ENCODE assay signal across 12 cellular contexts in the genomic region with DNA sequence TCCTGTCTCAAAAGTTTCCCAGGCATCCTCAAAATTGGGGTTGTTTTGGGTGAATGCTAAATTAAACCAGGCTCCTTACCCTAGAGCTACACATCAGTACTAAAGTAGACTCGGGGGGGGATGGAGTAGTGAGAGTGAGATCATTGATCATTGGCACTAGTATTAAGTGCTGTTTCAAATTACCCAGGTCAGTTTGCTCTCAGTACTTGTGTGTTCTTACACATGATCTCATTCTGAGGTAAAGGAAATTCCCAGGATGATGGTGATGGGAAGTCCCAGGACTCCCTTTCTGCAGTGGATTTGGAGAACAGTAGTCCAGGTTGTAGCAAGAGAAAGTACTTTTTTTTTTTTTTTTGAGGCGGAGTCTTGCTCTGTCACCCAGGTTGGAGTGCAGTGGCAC. TPM values are rescaled to one million over a fixed set of nuclear protein-coding genes. Genes with fewer than 3 reads are reported as not detected.
DNase-seq lines count a peak whose midpoint lies in the region; ATAC-seq lines count a peak whose summit lies in the region.
"Had no signal": no experiment of that assay in that cellular context is flagged by ENCODE, and none has a peak within 500 bp of the region (broad histone marks: within the 10 kb centered on the region; RNA-seq: fewer than 3 reads in every experiment).

No MANE protein-coding gene starts in this region.

- H3K27me3 Mint-ChIP-seq in activated T-cell treated with anti-CD3 and anti-CD28 coated beads, Interleukin-2, amount 50 U/mL, for 72 hours (ENCODE audit: low read depth), result no peaks in the 10 kb centered on the region
- H3K27me3 Mint-ChIP-seq in effector memory CD8-positive, alpha-beta T cell, result no peaks in the 10 kb centered on the region
- H3K27me3 Mint-ChIP-seq in stimulated activated naive CD8-positive, alpha-beta T cell treated with anti-CD3 and anti-CD28 coated beads, Interleukin-15, Interleukin-2, amounts not matched to agents 100 ng/mL and 50 ng/mL, for 24 hours, result no peaks in the 10 kb centered on the region
- H3K27me3 Mint-ChIP-seq: activated CD4-positive, alpha-beta T cell treated with anti-CD3 and anti-CD28 coated beads, Interleukin-2, amount 10 ng/mL, durations not matched to agents 24 days and 14 days; activated naive CD4-positive, alpha-beta T cell treated with anti-CD3 and anti-CD28 coated beads, Interleukin-2, amount 10 ng/mL, durations not matched to agents 7 days and 5 days had no signal

- H3K27ac Mint-ChIP-seq in activated T-cell treated with anti-CD3 and anti-CD28 coated beads, Interleukin-2, amount 50 U/mL, for 72 hours, result no peak overlapping the region
- peak overlapping the region in 1 of 2 donors; percentile 85 for H3K27ac Mint-ChIP-seq in effector memory CD8-positive, alpha-beta T cell
- peak overlapping the region; percentile 31 for H3K27ac Mint-ChIP-seq in stimulated activated naive CD8-positive, alpha-beta T cell treated with anti-CD3 and anti-CD28 coated beads, Interleukin-15, Interleukin-2, amounts not matched to agents 100 ng/mL and 50 ng/mL, for 24 hours
- H3K27ac Mint-ChIP-seq: activated CD4-positive, alpha-beta T cell treated with anti-CD3 and anti-CD28 coated beads, Interleukin-2, amount 10 ng/mL, durations not matched to agents 24 days and 14 days; activated naive CD4-positive, alpha-beta T cell treated with anti-CD3 and anti-CD28 coated beads, Interleukin-2, amount 10 ng/mL, durations not matched to agents 7 days and 5 days; stimulated activated effector memory CD8-positive, alpha-beta T cell treated with anti-CD3 and anti-CD28 coated beads, Interleukin-12 subunit alpha, Interleukin-12 subunit beta, amount 100 ng/mL, for 72 hours; T-helper 1 cell treated with Interleukin-12 subunit alpha and Interleukin-12 subunit beta and Interleukin-4 antibody, amounts not matched to agents 30 μg/mL and 1 μg/mL, for 36 hours had no signal

- peak; percentile 16 to 35 for ATAC-seq in activated T-cell treated with anti-CD3 and anti-CD28 coated beads, Interleukin-2, amount 50 U/mL, for 72 hours (replicated peaks in 1 of 2)
- peak; percentile 9 for ATAC-seq in effector memory CD8-positive, alpha-beta T cell (replicated peaks)
- ATAC-seq in HG03378 (IDR thresholded peaks at IDR 0.05; ENCODE audit: unreplicated experiment), result no peak
- ATAC-seq in GM18517 (IDR thresholded peaks at IDR 0.05; ENCODE audit: unreplicated experiment), result no peak
- ATAC-seq: stimulated activated effector memory CD8-positive, alpha-beta T cell treated with anti-CD3 and anti-CD28 coated beads, Interleukin-12 subunit alpha, Interleukin-12 subunit beta, amount 100 ng/mL, for 72 hours had no signal

- no peak overlapping the region for H3K4me3 Mint-ChIP-seq in activated T-cell treated with anti-CD3 and anti-CD28 coated beads, Interleukin-2, amount 50 U/mL, for 72 hours
- peak overlapping the region in 1 of 2 donors; percentile 12 for H3K4me3 Mint-ChIP-seq in effector memory CD8-positive, alpha-beta T cell
- no peak overlapping the region for H3K4me3 Mint-ChIP-seq in stimulated activated naive CD8-positive, alpha-beta T cell treated with anti-CD3 and anti-CD28 coated beads, Interleukin-15, Interleukin-2, amounts not matched to agents 100 ng/mL and 50 ng/mL, for 24 hours
- H3K4me3 Mint-ChIP-seq: activated CD4-positive, alpha-beta T cell treated with anti-CD3 and anti-CD28 coated beads, Interleukin-2, amount 10 ng/mL, durations not matched to agents 24 days and 14 days; activated naive CD4-positive, alpha-beta T cell treated with anti-CD3 and anti-CD28 coated beads, Interleukin-2, amount 10 ng/mL, durations not matched to agents 7 days and 5 days; stimulated activated effector memory CD8-positive, alpha-beta T cell treated with anti-CD3 and anti-CD28 coated beads, Interleukin-12 subunit alpha, Interleukin-12 subunit beta, amount 100 ng/mL, for 72 hours; T-helper 1 cell treated with Interleukin-12 subunit alpha and Interleukin-12 subunit beta and Interleukin-4 antibody, amounts not matched to agents 30 μg/mL and 1 μg/mL, for 36 hours had no signal

- H3K4me1 Mint-ChIP-seq in activated T-cell treated with anti-CD3 and anti-CD28 coated beads, Interleukin-2, amount 50 U/mL, for 72 hours (ENCODE audit: low read depth), result peaks cover 56% of the 10 kb centered on the region
- H3K4me1 Mint-ChIP-seq in effector memory CD8-positive, alpha-beta T cell (ENCODE audit: low read depth in 2 of 2), result peaks cover 27 to 45% of the 10 kb centered on the region in 2 donors
- peaks cover 53% of the 10 kb centered on the region for H3K4me1 Mint-ChIP-seq in stimulated activated naive CD8-positive, alpha-beta T cell treated with anti-CD3 and anti-CD28 coated beads, Interleukin-15, Interleukin-2, amounts not matched to agents 100 ng/mL and 50 ng/mL, for 24 hours (ENCODE audit: low read depth)

- peaks cover 12 to 39% of the 10 kb centered on the region in 2 donors for H3K36me3 Mint-ChIP-seq in activated T-cell treated with anti-CD3 and anti-CD28 coated beads, Interleukin-2, amount 50 U/mL, for 72 hours (ENCODE audit: insufficient read depth in 2 of 2)
- peaks cover 99% of the 10 kb centered on the region for H3K36me3 Mint-ChIP-seq in effector memory CD8-positive, alpha-beta T cell (ENCODE audit: insufficient read depth)
- peaks cover 71% of the 10 kb centered on the region for H3K36me3 Mint-ChIP-seq in stimulated activated naive CD8-positive, alpha-beta T cell treated with anti-CD3 and anti-CD28 coated beads, Interleukin-15, Interleukin-2, amounts not matched to agents 100 ng/mL and 50 ng/mL, for 24 hours (ENCODE audit: low read depth)

- H3K9me3 Mint-ChIP-seq in activated T-cell treated with anti-CD3 and anti-CD28 coated beads, Interleukin-2, amount 50 U/mL, for 72 hours, result no peaks in the 10 kb centered on the region
- no peaks in the 10 kb centered on the region for H3K9me3 Mint-ChIP-seq in effector memory CD8-positive, alpha-beta T cell
- no peaks in the 10 kb centered on the region for H3K9me3 Mint-ChIP-seq in stimulated activated naive CD8-positive, alpha-beta T cell treated with anti-CD3 and anti-CD28 coated beads, Interleukin-15, Interleukin-2, amounts not matched to agents 100 ng/mL and 50 ng/mL, for 24 hours
- H3K9me3 Mint-ChIP-seq: activated CD4-positive, alpha-beta T cell treated with anti-CD3 and anti-CD28 coated beads, Interleukin-2, amount 10 ng/mL, durations not matched to agents 24 days and 14 days; activated naive CD4-positive, alpha-beta T cell treated with anti-CD3 and anti-CD28 coated beads, Interleukin-2, amount 10 ng/mL, durations not matched to agents 7 days and 5 days; stimulated activated effector memory CD8-positive, alpha-beta T cell treated with anti-CD3 and anti-CD28 coated beads, Interleukin-12 subunit alpha, Interleukin-12 subunit beta, amount 100 ng/mL, for 72 hours; T-helper 1 cell treated with Interleukin-12 subunit alpha and Interleukin-12 subunit beta and Interleukin-4 antibody, amounts not matched to agents 30 μg/mL and 1 μg/mL, for 36 hours had no signal

- DNase-seq in activated T-cell treated with anti-CD3 and anti-CD28 coated beads, Interleukin-2, amount 50 U/mL, for 72 hours, result no peak
- no peak for DNase-seq in activated T-cell treated with anti-CD3 and anti-CD28 coated beads for 4 hours
- no peak for DNase-seq in effector memory CD8-positive, alpha-beta T cell
- DNase-seq: activated CD4-positive, alpha-beta T cell treated with anti-CD3 and anti-CD28 coated beads, Interleukin-2, amount 10 ng/mL, durations not matched to agents 24 days and 14 days; activated naive CD4-positive, alpha-beta T cell treated with anti-CD3 and anti-CD28 coated beads, Interleukin-2, amount 10 ng/mL, durations not matched to agents 7 days and 5 days; NCI-H2171 treated with DMSO at 0.1 percent for 48 hours; stimulated activated CD4-positive, alpha-beta T cell treated with anti-CD3 and anti-CD28 coated beads, Interleukin-1b, Interleukin-23, amount 100 ng/mL, for 48 hours had no signal

RNA-seq across cellular contexts. Expression of a gene that starts 12.5 kb away (rescaled TPM):
- total RNA-seq in activated T-cell treated with anti-CD3 and anti-CD28 coated beads, Interleukin-2, amount 50 U/mL, for 72 hours, result 100 to 1,000 TPM; 116 to 135 TPM

RNA-seq across cellular contexts. Expression of a gene that starts 26.7 kb away (rescaled TPM):
- total RNA-seq in activated T-cell treated with anti-CD3 and anti-CD28 coated beads, Interleukin-2, amount 50 U/mL, for 72 hours, result 10 to 100 TPM; 12.5 to 18.4 TPM

RNA-seq across cellular contexts. Expression of a gene that starts 34.6 kb away (rescaled TPM):
- total RNA-seq in activated T-cell treated with anti-CD3 and anti-CD28 coated beads, Interleukin-2, amount 50 U/mL, for 72 hours, result 10 to 100 TPM; 85.6 to 97.3 TPM

RNA-seq across cellular contexts. Expression of a gene that starts 58.0 kb away (rescaled TPM):
- total RNA-seq in activated T-cell treated with anti-CD3 and anti-CD28 coated beads, Interleukin-2, amount 50 U/mL, for 72 hours, result 10 to 100 TPM; 35.1 to 38.5 TPM

RNA-seq across cellular contexts. Expression of a gene that starts 58.1 kb away (rescaled TPM):
- total RNA-seq in activated T-cell treated with anti-CD3 and anti-CD28 coated beads, Interleukin-2, amount 50 U/mL, for 72 hours, result under 1 TPM; 0.10 to 0.21 TPM

Comparison
In these comparisons a context has a peak if more than half of its experiments do, and no peak if none do; other contexts are left out.
1. ATAC-seq: peak in activated T-cell treated with anti-CD3 and anti-CD28 coated beads, Interleukin-2, amount 50 U/mL, for 72 hours (2 of 2) and effector memory CD8-positive, alpha-beta T cell (single experiment); none in HG03378 (single experiment) and GM18517 (single experiment).